In genomic region chr1:226574591-226575435, GRCh38 we compare ENCODE assay signal across 12 cellular contexts. TPM values are rescaled to one million over a fixed set of nuclear protein-coding genes. Genes with fewer than 3 reads are reported as not detected.
"Had no signal": no experiment of that assay in that cellular context is flagged by ENCODE, and none has a peak within 500 bp of the region (broad histone marks: within the 10 kb centered on the region; RNA-seq: fewer than 3 reads in every experiment).

No MANE protein-coding gene starts in this region.

- H3K4me1 ChIP-seq: left lung, pancreas had no signal

- H3K27me3 ChIP-seq: left lung, pancreas had no signal

- DNase-seq: activated B cell treated with CpG ODN at 0.5 μM for 24 hours; activated CD4-positive, alpha-beta memory T cell treated with anti-CD3 and anti-CD28 coated beads, Interleukin-2, amount 10 ng/mL, durations not matched to agents 7 days and 5 days; activated CD4-positive, alpha-beta T cell treated with anti-CD3 and anti-CD28 coated beads for 48 hours; activated CD8-positive, alpha-beta memory T cell treated with anti-CD3 and anti-CD28 coated beads, Interleukin-2, amount 10 ng/mL, durations not matched to agents 7 days and 5 days; effector CD8-positive, alpha-beta T cell; foreskin fibroblast; glutamatergic neuron; left lung; stimulated activated naive CD8-positive, alpha-beta T cell treated with anti-CD3 and anti-CD28 coated beads, Interleukin-15, amount 100 ng/mL, for 72 hours had no signal

- ATAC-seq: activated CD8-positive, alpha-beta memory T cell treated with anti-CD3 and anti-CD28 coated beads, Interleukin-2, amount 10 ng/mL, durations not matched to agents 7 days and 5 days; left lung; pancreas; stimulated activated naive CD8-positive, alpha-beta T cell treated with anti-CD3 and anti-CD28 coated beads, Interleukin-15, amount 100 ng/mL, for 72 hours had no signal

- H3K36me3 ChIP-seq: left lung, pancreas had no signal

- H3K27ac ChIP-seq: left lung, pancreas, SK-N-MC had no signal

- H3K9me3 ChIP-seq: left lung, pancreas had no signal

- H3K4me3 ChIP-seq: left lung, pancreas, SK-N-MC had no signal

RNA-seq across cellular contexts. Expression of gene STUM, which starts 26.2 kb away (rescaled TPM):
- total RNA-seq: activated CD4-positive, alpha-beta memory T cell treated with anti-CD3 and anti-CD28 coated beads, Interleukin-2, amount 10 ng/mL, durations not matched to agents 7 days and 5 days; activated CD8-positive, alpha-beta memory T cell treated with anti-CD3 and anti-CD28 coated beads, Interleukin-2, amount 10 ng/mL, durations not matched to agents 7 days and 5 days; bronchial epithelial cell had no signal
